Comparison of ENCODE assay signal across 24 cellular contexts in genomic region chr2:110934948-110935347, GRCh38.
"Had no signal": no experiment of that assay in that cellular context is flagged by ENCODE, and none has a peak within 500 bp of the region (broad histone marks: within the 10 kb centered on the region; RNA-seq: fewer than 3 reads in every experiment).

No MANE protein-coding gene starts in this region.

- H3K36me3 ChIP-seq: Peyer's patch, SJCRH30 had no signal

- H3K9me3 ChIP-seq: Peyer's patch, SJCRH30 had no signal

- H3K4me2 ChIP-seq: KMS-11, PC-9 had no signal

- H3K4me1 ChIP-seq: Peyer's patch, SJCRH30 had no signal

- H3K4me1 Mint-ChIP-seq: IgD-negative memory B cell had no signal

- FAIRE-seq: K562 had no signal

- ATAC-seq: K562, Right ventricle myocardium inferior, SK-N-SH treated with all-trans-retinoic acid at 6 μM for 48 hours had no signal

- H3K27me3 ChIP-seq: Peyer's patch, SJCRH30 had no signal

- H3K4me3 ChIP-seq: K562, PC-9, Peyer's patch, SJCRH30 had no signal

- DNase-seq: Kasumi-1, MM.1S, NCI-H1092 treated with DMSO at 0.1 percent for 48 hours, NCI-H1436, NCI-H187, NCI-H2029, NCI-H2081 treated with DMSO at 0.1 percent for 48 hours, NCI-H2171, NCI-H226, NCI-H446, NCI-H510A, NCI-H524 treated with DMSO at 0.1 percent for 48 hours, NCI-H69, NCI-H774, OCI-M1, PC-9, Peyer's patch, SHP77 treated with DMSO at 0.1 percent for 48 hours, SJCRH30 had no signal

- H2AFZ ChIP-seq: PC-9 had no signal

- H3K27ac ChIP-seq: KMS-11, PC-9, Peyer's patch, SJCRH30 had no signal

- H3K9ac ChIP-seq: KMS-11 had no signal
